ENCODE assay signal across 15 cellular contexts in genomic region chr5:170313344-170313743, GRCh38. TPM values are rescaled to one million over a fixed set of nuclear protein-coding genes. Genes with fewer than 3 reads are reported as not detected.
DNase-seq lines count a peak whose midpoint lies in the region; ATAC-seq and TF ChIP-seq lines count a peak whose summit lies in the region.
"Had no signal": no experiment of that assay in that cellular context is flagged by ENCODE, and none has a peak within 500 bp of the region (broad histone marks: within the 10 kb centered on the region; RNA-seq: fewer than 3 reads in every experiment).

No MANE protein-coding gene starts in this region.

- H4K91ac ChIP-seq in mesenchymal stem cell (ENCODE audit: low read length) = no peak overlapping the region

- no peaks in the 10 kb centered on the region for H3K27me3 ChIP-seq in BLaER1
- H3K27me3 ChIP-seq in mesenchymal stem cell (ENCODE audit: control insufficient read depth in 1 of 2, insufficient read depth in 1 of 2, low read length in 2 of 2) = peaks cover 6 to 33% of the 10 kb centered on the region in 2 experiments
- no peaks in the 10 kb centered on the region for H3K27me3 ChIP-seq in A673 (replicated peaks; ENCODE audit: insufficient read depth, low read depth, low read length, poor library complexity)
- H3K27me3 ChIP-seq: gastroesophageal sphincter, ovary had no signal

- no peak overlapping the region for H3K4ac ChIP-seq in mesenchymal stem cell (ENCODE audit: low read depth in 1 of 2, low read length in 2 of 2)

- no peak overlapping the region for H3K23ac ChIP-seq in mesenchymal stem cell (ENCODE audit: low read length in 2 of 2)

- peak; percentile 92 for ATAC-seq in activated CD8-positive, alpha-beta memory T cell treated with anti-CD3 and anti-CD28 coated beads, Interleukin-2, amount 10 ng/mL, durations not matched to agents 7 days and 5 days
- ATAC-seq in GM21786 (IDR thresholded peaks at IDR 0.05; ENCODE audit: unreplicated experiment) = no peak
- ATAC-seq: gastroesophageal sphincter had no signal

- no peak overlapping the region for H3K18ac ChIP-seq in mesenchymal stem cell (ENCODE audit: low read depth in 1 of 2, low read length in 2 of 2)

- intact Hi-C loops in A673 (cut with micrococcal nuclease; ENCODE audit: unreplicated experiment) = no loop called here

- no peaks in the 10 kb centered on the region for H3K79me1 ChIP-seq in mesenchymal stem cell (replicated peaks; ENCODE audit: low read length, poor library complexity, severe bottlenecking)

- peak overlapping the region; percentile 73 for H3K27ac Mint-ChIP-seq in activated CD8-positive, alpha-beta memory T cell treated with anti-CD3 and anti-CD28 coated beads, Interleukin-2, amount 10 ng/mL, durations not matched to agents 7 days and 5 days
- H3K27ac Mint-ChIP-seq: endodermal cell had no signal

- H4K8ac ChIP-seq in mesenchymal stem cell (ENCODE audit: low read length) = no peak overlapping the region

- no TSS peak for BruUV-seq in A673 (replicated peaks; lab: Mats Ljungman, UMichigan)

- no peaks in the 10 kb centered on the region for H4K20me1 ChIP-seq in BLaER1

- H3K14ac ChIP-seq in mesenchymal stem cell (ENCODE audit: low read length in 2 of 2) = no peak overlapping the region

- no peaks in the 10 kb centered on the region for H3K27me3 Mint-ChIP-seq in activated CD8-positive, alpha-beta memory T cell treated with anti-CD3 and anti-CD28 coated beads, Interleukin-2, amount 10 ng/mL, durations not matched to agents 7 days and 5 days

- no peaks in the 10 kb centered on the region for H3K9me3 ChIP-seq in BLaER1
- no peaks in the 10 kb centered on the region for H3K9me3 ChIP-seq in mesenchymal stem cell (ENCODE audit: control insufficient read depth, low read length)
- no peaks in the 10 kb centered on the region for H3K9me3 ChIP-seq in A673 (ENCODE audit: low read depth, low read length, poor library complexity, severe bottlenecking)
- H3K9me3 ChIP-seq: gastroesophageal sphincter, ovary had no signal

- H3K4me3 Mint-ChIP-seq in activated CD8-positive, alpha-beta memory T cell treated with anti-CD3 and anti-CD28 coated beads, Interleukin-2, amount 10 ng/mL, durations not matched to agents 7 days and 5 days = peak overlapping the region; percentile 43
- H3K4me3 Mint-ChIP-seq: endodermal cell had no signal

- peaks cover 31% of the 10 kb centered on the region for H3K4me1 Mint-ChIP-seq in activated CD8-positive, alpha-beta memory T cell treated with anti-CD3 and anti-CD28 coated beads, Interleukin-2, amount 10 ng/mL, durations not matched to agents 7 days and 5 days

- no peak for TF ChIP-seq CTCF in A673 (conservative IDR thresholded peaks at IDR 0.05; ENCODE audit: low read depth, low read length)

- no peak overlapping the region for H2BK5ac ChIP-seq in mesenchymal stem cell (ENCODE audit: low read depth, low read length, poor library complexity, severe bottlenecking)

- H3K9ac ChIP-seq in BLaER1 (no peak overlapping the region), mesenchymal stem cell (ENCODE audit: low read length) (no peak overlapping the region)

- H2AFZ ChIP-seq in mesenchymal stem cell (ENCODE audit: low read depth, low read length) = no peak overlapping the region

- H3K4me3 ChIP-seq in BLaER1 = no peak overlapping the region
- H3K4me3 ChIP-seq in mesenchymal stem cell (ENCODE audit: insufficient read depth in 1 of 2, low read depth in 1 of 2, low read length in 2 of 2) = no peak overlapping the region
- H3K4me3 ChIP-seq in A673 (ENCODE audit: low read depth, low read length, poor library complexity, severe bottlenecking) = no peak overlapping the region
- H3K4me3 ChIP-seq: gastroesophageal sphincter, ovary had no signal

- no peaks in the 10 kb centered on the region for H3K9me3 Mint-ChIP-seq in activated CD8-positive, alpha-beta memory T cell treated with anti-CD3 and anti-CD28 coated beads, Interleukin-2, amount 10 ng/mL, durations not matched to agents 7 days and 5 days (ENCODE audit: low read depth)
- H3K9me3 Mint-ChIP-seq: endodermal cell had no signal

- no peaks in the 10 kb centered on the region for H3K36me3 Mint-ChIP-seq in activated CD8-positive, alpha-beta memory T cell treated with anti-CD3 and anti-CD28 coated beads, Interleukin-2, amount 10 ng/mL, durations not matched to agents 7 days and 5 days

- H2AK5ac ChIP-seq in mesenchymal stem cell (ENCODE audit: low read length, severe bottlenecking) = no peak overlapping the region

- H3K4me1 ChIP-seq in BLaER1 = peaks cover 30% of the 10 kb centered on the region
- H3K4me1 ChIP-seq in mesenchymal stem cell (ENCODE audit: control insufficient read depth, insufficient read depth, low read depth, low read length) = no peaks in the 10 kb centered on the region
- H3K4me1 ChIP-seq in A673 (ENCODE audit: insufficient read depth, low read length, poor library complexity, severe bottlenecking) = peaks cover 8% of the 10 kb centered on the region

- peak overlapping the region; percentile 36; the same call in 1 of the 2 replicates for H3K4me2 ChIP-seq in BLaER1
- no peak overlapping the region for H3K4me2 ChIP-seq in mesenchymal stem cell (ENCODE audit: low read length, poor library complexity, severe bottlenecking)

- H3K27ac ChIP-seq in BLaER1 (no peak overlapping the region), mesenchymal stem cell (ENCODE audit: low read length, poor library complexity, severe bottlenecking) (no peak overlapping the region), A673 (ENCODE audit: low read depth, low read length, poor library complexity, severe bottlenecking) (no peak overlapping the region)
- H3K27ac ChIP-seq: gastroesophageal sphincter, ovary had no signal

- H2BK120ac ChIP-seq in mesenchymal stem cell (ENCODE audit: low read depth, low read length) = no peak overlapping the region

- H2BK12ac ChIP-seq in mesenchymal stem cell (ENCODE audit: low read length in 2 of 2) = no peak overlapping the region

- CTCF ChIA-PET in activated CD8-positive, alpha-beta memory T cell treated with anti-CD3 and anti-CD28 coated beads, Interleukin-2, amount 10 ng/mL, durations not matched to agents 7 days and 5 days (lab: Charles Lee) = interaction anchor here (0.7 to 5.8 kb wide), 11 partner anchors 8 to 46 kb away, joined by 3 to 27 read pairs (median 7); partner anchors contain the start of gene LCP2
- CTCF ChIA-PET in A673 (lab: Charles Lee) = no interaction called here

- DNase-seq in H4 (ENCODE audit: low spot score) = peak; percentile 42
- DNase-seq in activated CD8-positive, alpha-beta memory T cell treated with anti-CD3 and anti-CD28 coated beads, Interleukin-2, amount 10 ng/mL, durations not matched to agents 7 days and 5 days = peak; percentile 74
- DNase-seq in fibroblast of peridontal ligament (ENCODE audit: extremely low read depth) = peak; percentile 13
- DNase-seq in mesenchymal stem cell = no peak
- DNase-seq in A673 (ENCODE audit: low spot score) = no peak
- no peak for DNase-seq in NCI-H2081 (lab: John Stamatoyannopoulos, UW)
- DNase-seq: DND-41, endodermal cell, NCI-H187 treated with DMSO at 0.1 percent for 48 hours, NCI-H748 treated with DMSO at 0.1 percent for 48 hours, ovary, RPMI8226 had no signal

- POLR2A ChIA-PET in A673 (lab: Charles Lee; ENCODE audit: low non-redundant PET) = interaction anchor here (0.7 kb wide), 1 partner anchor 26 kb away, joined by 4 read pairs; no protein-coding TSS in a partner anchor

- no peaks in the 10 kb centered on the region for H3K36me3 ChIP-seq in BLaER1
- no peaks in the 10 kb centered on the region for H3K36me3 ChIP-seq in mesenchymal stem cell (ENCODE audit: control insufficient read depth in 1 of 2, insufficient read depth in 2 of 2, low read depth in 1 of 2, low read length in 2 of 2)
- no peaks in the 10 kb centered on the region for H3K36me3 ChIP-seq in A673 (ENCODE audit: insufficient read depth, low read length, poor library complexity, severe bottlenecking)
- H3K36me3 ChIP-seq: gastroesophageal sphincter, ovary had no signal

- no peak overlapping the region for H2BK15ac ChIP-seq in mesenchymal stem cell (ENCODE audit: low read depth, poor library complexity, severe bottlenecking)

- 98% methylated on average over 4 of the region's 6 CpGs for WGBS in mesenchymal stem cell

RNA-seq across cellular contexts. Expression of gene LCP2, which starts 15.8 kb away (rescaled TPM):
- 0.68 and 2.7 TPM in 2 replicates for total RNA-seq in H4 (2014; rRNA removed; shearing (Covaris generic))
- total RNA-seq in activated CD8-positive, alpha-beta memory T cell treated with anti-CD3 and anti-CD28 coated beads, Interleukin-2, amount 10 ng/mL, durations not matched to agents 7 days and 5 days = 100 to 1,000 TPM; 393 to 419 TPM
- polyA plus RNA-seq in mesenchymal stem cell (2013, experiment 1 of 2) = 0.10 TPM
- 0.05 TPM for polyA plus RNA-seq in mesenchymal stem cell (2013, experiment 2 of 2)
- not detected in 2 replicates for total RNA-seq in A673 (2021)

Comparison
In these comparisons a context has a peak if more than half of its experiments do, and no peak if none do; other contexts are left out.
1. DNase-seq: peak in H4 (single experiment), activated CD8-positive, alpha-beta memory T cell treated with anti-CD3 and anti-CD28 coated beads, Interleukin-2, amount 10 ng/mL, durations not matched to agents 7 days and 5 days (single experiment) and fibroblast of peridontal ligament (single experiment); none in mesenchymal stem cell (single experiment), A673 (single experiment) and NCI-H2081 (0 of 2).
2. RNA of gene LCP2, which starts 15.8 kb away (total RNA-seq): 393 to 419 TPM in activated CD8-positive, alpha-beta memory T cell treated with anti-CD3 and anti-CD28 coated beads, Interleukin-2, amount 10 ng/mL, durations not matched to agents 7 days and 5 days; 0.68 to 2.7 TPM in H4 and not detected in A673; every median in the first group is over 100 times any median in the second.